In the genomic region with DNA sequence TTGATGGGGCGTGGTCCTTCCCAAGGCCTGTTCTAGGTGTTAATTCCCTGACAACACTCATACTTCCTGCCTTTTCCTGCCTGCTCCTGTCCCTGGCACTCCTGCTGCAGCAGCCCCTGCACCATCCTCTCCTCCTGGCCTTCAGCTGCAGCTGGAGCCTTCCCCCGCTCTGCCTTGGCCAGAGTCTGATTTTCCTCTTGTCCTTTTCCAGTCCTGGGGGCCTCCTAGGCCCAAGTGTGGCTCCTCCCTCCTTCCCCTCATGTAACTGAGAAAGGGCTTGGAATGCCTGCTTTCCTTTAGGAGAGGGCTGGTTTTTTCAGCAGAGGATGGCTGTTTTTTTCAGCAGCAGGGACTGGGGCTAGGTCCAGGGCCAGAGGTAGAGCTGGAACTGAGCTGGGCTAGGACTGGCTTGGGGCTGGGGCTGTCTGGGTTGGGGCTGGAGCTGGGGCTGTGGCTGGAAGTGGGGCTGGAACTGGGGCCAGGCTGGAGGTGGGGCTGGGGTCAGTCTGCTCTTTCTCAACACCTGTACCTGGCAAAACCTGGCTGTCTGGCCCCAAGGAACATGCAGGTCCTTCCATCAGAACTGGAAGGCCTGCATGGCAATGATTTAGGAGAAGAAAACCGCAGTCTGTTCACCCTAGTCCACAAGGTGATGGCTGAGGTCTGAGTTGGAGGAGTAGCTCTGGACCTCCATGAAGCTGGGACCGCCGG, we compare ENCODE assay signal across 18 cellular contexts. TPM values are rescaled to one million over a fixed set of nuclear protein-coding genes. Genes with fewer than 3 reads are reported as not detected.
DNase-seq lines count a peak whose midpoint lies in the region; ATAC-seq and TF ChIP-seq lines count a peak whose summit lies in the region.
"Had no signal": no experiment of that assay in that cellular context is flagged by ENCODE, and none has a peak within 500 bp of the region (broad histone marks: within the 10 kb centered on the region; RNA-seq: fewer than 3 reads in every experiment).

No MANE protein-coding gene starts in this region.

- no peak overlapping the region for H3K27ac Mint-ChIP-seq in natural killer cell treated with Interleukin-12 subunit alpha and Interleukin-12 subunit beta and Interleukin-15 and Interleukin-18, amount 100 ng/mL, for 72 hours
- H3K27ac Mint-ChIP-seq in natural killer cell (peak overlapping the region in 1 of 2 donors; percentile 68), nephron progenitor cell (peak overlapping the region; percentile 32)
- H3K27ac Mint-ChIP-seq in effector memory CD8-positive, alpha-beta T cell, result peak overlapping the region; percentile 46 to 67
- no peak overlapping the region for H3K27ac Mint-ChIP-seq in activated CD4-positive, alpha-beta T cell treated with anti-CD3 and anti-CD28 coated beads, Interleukin-2, amount 10 ng/mL, durations not matched to agents 24 days and 14 days

- H3K4me3 Mint-ChIP-seq in natural killer cell treated with Interleukin-12 subunit alpha and Interleukin-12 subunit beta and Interleukin-15 and Interleukin-18, amount 100 ng/mL, for 72 hours, result no peak overlapping the region
- H3K4me3 Mint-ChIP-seq in natural killer cell (no peak overlapping the region), nephron progenitor cell (no peak overlapping the region)
- H3K4me3 Mint-ChIP-seq in effector memory CD8-positive, alpha-beta T cell, result no peak overlapping the region
- no peak overlapping the region for H3K4me3 Mint-ChIP-seq in activated CD4-positive, alpha-beta T cell treated with anti-CD3 and anti-CD28 coated beads, Interleukin-2, amount 10 ng/mL, durations not matched to agents 24 days and 14 days
- H3K4me3 Mint-ChIP-seq: CD8-positive, alpha-beta memory T cell had no signal

- H3K4me1 Mint-ChIP-seq in natural killer cell treated with Interleukin-12 subunit alpha and Interleukin-12 subunit beta and Interleukin-15 and Interleukin-18, amount 100 ng/mL, for 72 hours (ENCODE audit: low read depth in 2 of 2), result peaks cover 0 to 7% of the 10 kb centered on the region in 2 donors
- H3K4me1 Mint-ChIP-seq in natural killer cell, result peaks cover 6 to 12% of the 10 kb centered on the region in 2 donors
- H3K4me1 Mint-ChIP-seq in effector memory CD8-positive, alpha-beta T cell (ENCODE audit: low read depth in 2 of 2), result peaks cover 3 to 25% of the 10 kb centered on the region in 2 donors
- peaks cover 9% of the 10 kb centered on the region for H3K4me1 Mint-ChIP-seq in nephron progenitor cell
- H3K4me1 Mint-ChIP-seq in activated CD4-positive, alpha-beta T cell treated with anti-CD3 and anti-CD28 coated beads, Interleukin-2, amount 10 ng/mL, durations not matched to agents 24 days and 14 days, result no peaks in the 10 kb centered on the region

- no peaks in the 10 kb centered on the region for H3K9me3 Mint-ChIP-seq in natural killer cell treated with Interleukin-12 subunit alpha and Interleukin-12 subunit beta and Interleukin-15 and Interleukin-18, amount 100 ng/mL, for 72 hours
- H3K9me3 Mint-ChIP-seq in natural killer cell (no peaks in the 10 kb centered on the region), nephron progenitor cell (no peaks in the 10 kb centered on the region)
- no peaks in the 10 kb centered on the region for H3K9me3 Mint-ChIP-seq in effector memory CD8-positive, alpha-beta T cell
- no peaks in the 10 kb centered on the region for H3K9me3 Mint-ChIP-seq in activated CD4-positive, alpha-beta T cell treated with anti-CD3 and anti-CD28 coated beads, Interleukin-2, amount 10 ng/mL, durations not matched to agents 24 days and 14 days
- H3K9me3 Mint-ChIP-seq: CD8-positive, alpha-beta memory T cell had no signal

- H3K36me3 Mint-ChIP-seq in natural killer cell treated with Interleukin-12 subunit alpha and Interleukin-12 subunit beta and Interleukin-15 and Interleukin-18, amount 100 ng/mL, for 72 hours, result peaks cover 7% of the 10 kb centered on the region
- H3K36me3 Mint-ChIP-seq in natural killer cell, result no peaks in the 10 kb centered on the region
- H3K36me3 Mint-ChIP-seq in effector memory CD8-positive, alpha-beta T cell (ENCODE audit: insufficient read depth), result peaks cover 49% of the 10 kb centered on the region
- H3K36me3 Mint-ChIP-seq in nephron progenitor cell (ENCODE audit: low read depth), result peaks cover 44% of the 10 kb centered on the region
- peaks cover 52% of the 10 kb centered on the region for H3K36me3 Mint-ChIP-seq in activated CD4-positive, alpha-beta T cell treated with anti-CD3 and anti-CD28 coated beads, Interleukin-2, amount 10 ng/mL, durations not matched to agents 24 days and 14 days (ENCODE audit: low read depth)

- no peak for ATAC-seq in natural killer cell treated with Interleukin-12 subunit alpha and Interleukin-12 subunit beta and Interleukin-15 and Interleukin-18, amount 100 ng/mL, for 72 hours
- ATAC-seq in natural killer cell (no peak), GM21381 (IDR thresholded peaks at IDR 0.05; ENCODE audit: unreplicated experiment) (no peak), GM18907 (IDR thresholded peaks at IDR 0.05; ENCODE audit: unreplicated experiment) (no peak)
- no peak for ATAC-seq in effector memory CD8-positive, alpha-beta T cell (replicated peaks)

- intact Hi-C loops in natural killer cell (cut with micrococcal nuclease), result no loop called here
- intact Hi-C loops in activated CD4-positive, alpha-beta T cell treated with anti-CD3 and anti-CD28 coated beads, Interleukin-2, amount 10 ng/mL, durations not matched to agents 24 days and 14 days (cut with micrococcal nuclease), result no loop called here

- no peaks in the 10 kb centered on the region for H3K27me3 Mint-ChIP-seq in natural killer cell treated with Interleukin-12 subunit alpha and Interleukin-12 subunit beta and Interleukin-15 and Interleukin-18, amount 100 ng/mL, for 72 hours
- H3K27me3 Mint-ChIP-seq in natural killer cell (ENCODE audit: low read depth in 2 of 2) (no peaks in the 10 kb centered on the region), nephron progenitor cell (ENCODE audit: low read depth, poor library complexity) (no peaks in the 10 kb centered on the region)
- H3K27me3 Mint-ChIP-seq in effector memory CD8-positive, alpha-beta T cell, result no peaks in the 10 kb centered on the region
- no peaks in the 10 kb centered on the region for H3K27me3 Mint-ChIP-seq in activated CD4-positive, alpha-beta T cell treated with anti-CD3 and anti-CD28 coated beads, Interleukin-2, amount 10 ng/mL, durations not matched to agents 24 days and 14 days
- H3K27me3 Mint-ChIP-seq: CD8-positive, alpha-beta memory T cell had no signal

- peak; percentile 57 for DNase-seq in natural killer cell treated with Interleukin-12 subunit alpha and Interleukin-12 subunit beta and Interleukin-15 and Interleukin-18, amount 100 ng/mL, for 72 hours (ENCODE audit: low spot score)
- DNase-seq in natural killer cell (no peak), nephron progenitor cell (no peak), substantia nigra (lab: John Stamatoyannopoulos, UW) (no peak)
- no peak for DNase-seq in effector memory CD8-positive, alpha-beta T cell
- no peak for DNase-seq in activated CD4-positive, alpha-beta T cell treated with anti-CD3 and anti-CD28 coated beads, Interleukin-2, amount 10 ng/mL, durations not matched to agents 24 days and 14 days
- DNase-seq: CD8-positive, alpha-beta memory T cell; DMS53; EL; NCI-H1417 treated with DMSO at 0.1 percent for 48 hours; NCI-H1930; NCI-H226; NCI-H524; NCI-H82 had no signal

- peak overlapping the region; percentile 86 for H3K27ac ChIP-seq in substantia nigra (ENCODE audit: low read depth, low read length, poor library complexity, severe bottlenecking)
- H3K27ac ChIP-seq: BLaER1 treated with 17β-estradiol and CSF1 and Interleukin-3, amounts not matched to agents 10 nM and 100 nM; HL-60 had no signal

- no peak for TF ChIP-seq CTCF in natural killer cell (IDR thresholded peaks at IDR 0.05)
- no peak for TF ChIP-seq CTCF in nephron progenitor cell (IDR thresholded peaks at IDR 0.05)

RNA-seq across cellular contexts. Expression of a gene that starts 23.6 kb away (rescaled TPM):
- 10 to 100 TPM; 51.2 to 68.9 TPM for total RNA-seq in natural killer cell treated with Interleukin-12 subunit alpha and Interleukin-12 subunit beta and Interleukin-15 and Interleukin-18, amount 100 ng/mL, for 72 hours
- total RNA-seq in natural killer cell, result 10 to 100 TPM; 33.9 to 40.3 (median 38.3) TPM
- 69.1 and 70.5 TPM in 2 replicates for total RNA-seq in activated CD4-positive, alpha-beta T cell treated with anti-CD3 and anti-CD28 coated beads, Interleukin-2, amount 10 ng/mL, durations not matched to agents 24 days and 14 days

RNA-seq across cellular contexts. Expression of a gene that starts 39.0 kb away (rescaled TPM):
- 100 to 1,000 TPM; 101 to 216 TPM for total RNA-seq in natural killer cell treated with Interleukin-12 subunit alpha and Interleukin-12 subunit beta and Interleukin-15 and Interleukin-18, amount 100 ng/mL, for 72 hours
- total RNA-seq in natural killer cell, result 10 to 100 TPM; 44.0 to 54.2 (median 54.0) TPM
- total RNA-seq in activated CD4-positive, alpha-beta T cell treated with anti-CD3 and anti-CD28 coated beads, Interleukin-2, amount 10 ng/mL, durations not matched to agents 24 days and 14 days, result 185 and 187 TPM in 2 replicates

RNA-seq across cellular contexts. Expression of a gene that starts 56.8 kb away (rescaled TPM):
- 1 to 10 TPM; 3.8 to 4.3 TPM for total RNA-seq in natural killer cell treated with Interleukin-12 subunit alpha and Interleukin-12 subunit beta and Interleukin-15 and Interleukin-18, amount 100 ng/mL, for 72 hours
- total RNA-seq in natural killer cell, result 1 to 10 TPM; 2.7 to 5.5 (median 3.0) TPM
- total RNA-seq in activated CD4-positive, alpha-beta T cell treated with anti-CD3 and anti-CD28 coated beads, Interleukin-2, amount 10 ng/mL, durations not matched to agents 24 days and 14 days, result 2.0 and 2.1 TPM in 2 replicates

Comparison
In these comparisons a context has a peak if more than half of its experiments do, and no peak if none do; other contexts are left out.
1. H3K27ac Mint-ChIP-seq: peak in effector memory CD8-positive, alpha-beta T cell (2 of 2) and nephron progenitor cell (single experiment); none in natural killer cell treated with Interleukin-12 subunit alpha and Interleukin-12 subunit beta and Interleukin-15 and Interleukin-18, amount 100 ng/mL, for 72 hours (0 of 2) and activated CD4-positive, alpha-beta T cell treated with anti-CD3 and anti-CD28 coated beads, Interleukin-2, amount 10 ng/mL, durations not matched to agents 24 days and 14 days (single experiment).